In the genomic region with DNA sequence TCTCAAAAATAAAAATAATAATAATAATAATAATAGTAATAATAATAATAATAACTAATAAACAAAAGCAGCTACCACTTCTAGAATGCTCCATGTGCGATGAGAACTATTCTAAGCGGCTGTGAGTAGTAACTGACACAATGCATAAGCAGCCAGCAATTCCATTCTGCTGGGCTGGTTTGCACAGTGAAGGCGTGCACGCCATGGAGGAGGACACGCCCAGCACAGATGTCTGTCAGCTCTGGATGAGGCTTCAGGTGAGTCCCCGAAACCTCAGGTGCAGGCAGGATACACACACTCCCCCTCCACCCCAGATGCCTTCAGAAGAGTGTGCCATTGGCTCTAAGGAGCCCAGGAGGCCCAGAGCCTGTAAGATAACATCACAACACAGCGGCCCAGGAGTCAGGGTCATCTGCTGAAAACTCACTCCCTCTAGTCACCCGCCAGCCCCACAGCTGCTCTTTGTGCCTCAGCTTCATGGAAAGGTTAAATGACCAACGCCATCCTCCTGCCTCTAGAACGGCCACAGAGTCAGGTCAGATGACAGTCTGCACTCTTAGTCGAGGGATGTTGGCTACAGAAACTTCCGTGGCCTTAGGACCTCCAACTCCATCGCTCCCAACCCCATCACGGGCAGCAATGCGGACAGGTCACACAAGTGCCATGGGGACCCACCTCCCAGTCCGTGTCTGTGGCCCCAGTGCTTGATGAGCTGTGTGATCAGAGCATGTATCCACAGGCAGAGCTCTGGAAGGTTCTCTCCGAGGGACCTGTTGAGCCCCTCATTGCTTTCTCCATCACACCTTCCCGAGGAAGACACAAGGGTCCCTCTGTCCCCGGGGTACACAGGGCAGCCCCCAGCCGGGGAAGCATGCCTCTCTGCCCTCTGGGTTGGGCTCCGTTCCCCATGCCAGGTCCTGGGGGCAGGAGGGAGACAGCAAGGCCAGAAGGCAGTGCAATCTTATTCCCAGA, we compare ENCODE assay signal across 12 cellular contexts.
DNase-seq lines count a peak whose midpoint lies in the region; FAIRE-seq and TF ChIP-seq lines count a peak whose summit lies in the region.
"Had no signal": no experiment of that assay in that cellular context is flagged by ENCODE, and none has a peak within 500 bp of the region (broad histone marks: within the 10 kb centered on the region; RNA-seq: fewer than 3 reads in every experiment).

No MANE protein-coding gene starts in this region.

- no peaks in the 10 kb centered on the region for H3K9me3 ChIP-seq in adrenal gland (replicated peaks in 1 of 3)
- no peaks in the 10 kb centered on the region for H3K9me3 ChIP-seq in prostate gland

- peaks cover 32 to 67% of the 10 kb centered on the region in 2 donors for H3K4me1 ChIP-seq in adrenal gland (replicated peaks in 1 of 2)
- peaks cover 49% of the 10 kb centered on the region for H3K4me1 ChIP-seq in prostate gland (replicated peaks)

- H3K27ac ChIP-seq in adrenal gland (peak overlapping the region; percentile 36 to 95 (median 64)), prostate gland (peak overlapping the region; percentile 90 to 91)

- H3K9me3 Mint-ChIP-seq in CD14-positive monocyte (no peaks in the 10 kb centered on the region), glutamatergic neuron (ENCODE audit: unreplicated experiment) (peaks cover 26% of the 10 kb centered on the region)
- H3K9me3 Mint-ChIP-seq: activated naive CD8-positive, alpha-beta T cell treated with anti-CD3 and anti-CD28 coated beads for 36 hours; CD4-positive, alpha-beta T cell had no signal

- TF ChIP-seq POLR2A in adrenal gland (IDR thresholded peaks at IDR 0.05) (no peak), prostate gland (IDR thresholded peaks at IDR 0.05) (no peak)

- no peak for DNase-seq in CD14-positive monocyte (ENCODE audit: low spot score)
- peak in 1 of 7 donors; percentile 38 for DNase-seq in adrenal gland
- DNase-seq in glutamatergic neuron, result no peak
- no peak for DNase-seq in prostate gland (ENCODE audit: low spot score)
- no peak for DNase-seq in HPDE6-E6E7 (ENCODE audit: extremely low spot score)
- DNase-seq in GM03348 (ENCODE audit: low spot score), result no peak
- no peak for DNase-seq in D721Med (ENCODE audit: insufficient read length, low spot score)
- DNase-seq in NCI-H2227 (lab: John Stamatoyannopoulos, UW; ENCODE audit: unreplicated experiment), result no peak
- DNase-seq: activated naive CD8-positive, alpha-beta T cell treated with anti-CD3 and anti-CD28 coated beads for 36 hours; CD4-positive, alpha-beta T cell; stimulated activated naive CD4-positive, alpha-beta T cell treated with Interleukin-2 at 50 U/mL for 16 hours had no signal

- H3K36me3 ChIP-seq in adrenal gland (replicated peaks in 1 of 2) (no peaks in the 10 kb centered on the region), prostate gland (no peaks in the 10 kb centered on the region)

- intact Hi-C loops in CD14-positive monocyte (cut with micrococcal nuclease) (loop anchor here in 1 of 2 donors (10.0 kb wide), 1 partner anchor 142 kb away; no protein-coding TSS in a partner anchor), adrenal gland (cut with DNase I) (loop anchor here in 1 of 2 donors (10.0 kb wide), 1 partner anchor 62 kb away; no protein-coding TSS in a partner anchor), prostate gland (cut with DNase I) (loop anchor here (10.0 kb wide), 1 partner anchor 638 kb away; no protein-coding TSS in a partner anchor)

- H3K4me3 Mint-ChIP-seq in CD14-positive monocyte (peak overlapping the region in 1 of 2 donors; percentile 74), glutamatergic neuron (ENCODE audit: unreplicated experiment) (peak overlapping the region; percentile 71)
- H3K4me3 Mint-ChIP-seq: activated naive CD8-positive, alpha-beta T cell treated with anti-CD3 and anti-CD28 coated beads for 36 hours; CD4-positive, alpha-beta T cell had no signal

- H3K4me1 Mint-ChIP-seq in CD14-positive monocyte, result peaks cover 39% of the 10 kb centered on the region
- H3K4me1 Mint-ChIP-seq in glutamatergic neuron (ENCODE audit: low read depth, unreplicated experiment), result peaks cover 70% of the 10 kb centered on the region
- H3K4me1 Mint-ChIP-seq: activated naive CD8-positive, alpha-beta T cell treated with anti-CD3 and anti-CD28 coated beads for 36 hours had no signal

- no peak for FAIRE-seq in D721Med (lab: Jason Lieb, UNC)

- peak overlapping the region; percentile 94 to 98 (median 96) for H3K27ac Mint-ChIP-seq in CD14-positive monocyte
- peak overlapping the region; percentile 99 for H3K27ac Mint-ChIP-seq in glutamatergic neuron (ENCODE audit: unreplicated experiment)
- H3K27ac Mint-ChIP-seq: activated naive CD8-positive, alpha-beta T cell treated with anti-CD3 and anti-CD28 coated beads for 36 hours; CD4-positive, alpha-beta T cell had no signal

- 64 to 77% (median 70%) methylated on average over 12 to 21 of the region's 21 CpGs for WGBS in adrenal gland, 4 donors
- 59% methylated on average over 21 of the region's 21 CpGs for WGBS in prostate gland

- H3K36me3 Mint-ChIP-seq in CD14-positive monocyte, result peaks cover 36 to 42% of the 10 kb centered on the region in 2 donors
- H3K36me3 Mint-ChIP-seq in glutamatergic neuron (ENCODE audit: unreplicated experiment), result peaks cover 5% of the 10 kb centered on the region
- H3K36me3 Mint-ChIP-seq: activated naive CD8-positive, alpha-beta T cell treated with anti-CD3 and anti-CD28 coated beads for 36 hours had no signal

- H3K27me3 Mint-ChIP-seq in CD14-positive monocyte (ENCODE audit: low read depth in 3 of 3), result peaks cover 0 to 2% (median 0%) of the 10 kb centered on the region in 3 donors
- peaks cover 28% of the 10 kb centered on the region for H3K27me3 Mint-ChIP-seq in glutamatergic neuron (ENCODE audit: unreplicated experiment)

- no peak overlapping the region for H3K4me3 ChIP-seq in adrenal gland
- H3K4me3 ChIP-seq in prostate gland, result no peak overlapping the region
- H3K4me3 ChIP-seq: GM12878 had no signal

- TF ChIP-seq CTCF in CD14-positive monocyte (IDR thresholded peaks at IDR 0.05) (no peak), adrenal gland (IDR thresholded peaks at IDR 0.05) (no peak), glutamatergic neuron (IDR thresholded peaks at IDR 0.05; ENCODE audit: partially characterized antibody, unreplicated experiment) (no peak), prostate gland (IDR thresholded peaks at IDR 0.05) (no peak), D721Med (IDR thresholded peaks at IDR 0.05; ENCODE audit: insufficient read depth, missing control alignments) (no peak)

- H3K27me3 ChIP-seq in adrenal gland (no peaks in the 10 kb centered on the region), prostate gland (replicated peaks; ENCODE audit: insufficient read depth) (no peaks in the 10 kb centered on the region)
